ENCODE assay signal across 18 cellular contexts in the genomic region with DNA sequence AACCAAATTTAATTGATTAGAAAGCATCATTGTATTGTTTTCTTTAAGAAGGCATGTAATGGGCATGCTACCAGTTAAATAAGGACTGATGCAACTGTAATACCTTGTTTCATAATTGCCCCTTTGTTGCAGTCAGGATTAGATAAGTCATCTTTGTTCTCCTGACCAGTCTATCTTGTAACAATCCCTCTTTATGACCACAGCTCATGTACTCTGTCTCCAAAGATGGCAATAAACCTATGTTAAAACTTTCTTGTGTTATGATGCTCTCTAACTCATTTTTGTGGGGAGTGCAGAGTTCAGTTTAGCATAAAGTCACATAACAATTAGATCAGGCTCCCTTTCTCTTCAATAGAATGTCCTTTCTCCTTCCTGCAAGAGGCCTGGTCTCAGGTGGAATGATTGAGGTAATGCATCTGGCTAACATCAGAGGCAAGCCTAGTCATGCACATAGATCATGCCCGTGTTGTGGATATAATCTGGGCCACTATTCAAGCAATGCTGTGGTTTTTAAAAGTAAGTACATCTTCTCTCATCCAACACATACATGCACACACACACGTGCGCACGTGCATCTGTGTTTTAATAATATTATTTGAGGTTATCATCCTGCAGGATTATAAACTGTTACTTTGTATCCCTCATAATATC. TPM values are rescaled to one million over a fixed set of nuclear protein-coding genes. Genes with fewer than 3 reads are reported as not detected.
DNase-seq lines count a peak whose midpoint lies in the region; FAIRE-seq and TF ChIP-seq lines count a peak whose summit lies in the region.
"Had no signal": no experiment of that assay in that cellular context is flagged by ENCODE, and none has a peak within 500 bp of the region (broad histone marks: within the 10 kb centered on the region; RNA-seq: fewer than 3 reads in every experiment).

No MANE protein-coding gene starts in this region.

- H3K4me3 ChIP-seq in kidney (ENCODE audit: low read length in 2 of 2) = no peak overlapping the region
- no peak overlapping the region for H3K4me3 ChIP-seq in ascending aorta
- H3K4me3 ChIP-seq: A549, gastroesophageal sphincter, MG63, tibial artery had no signal

- DNase-seq in SIG-M5 treated with dmso at 0.1 percent for 504 hours (lab: John Stamatoyannopoulos, UW; ENCODE audit: unreplicated experiment) = peak; percentile 59
- no peak for DNase-seq in SIG-M5 (lab: John Stamatoyannopoulos, UW)
- peak; percentile 29 to 35 for DNase-seq in NCI-H526 (lab: John Stamatoyannopoulos, UW)
- DNase-seq in epithelial cell of prostate (ENCODE audit: low read depth, low spot score) = peak; percentile 66
- DNase-seq in renal cortical epithelial cell (ENCODE audit: low read depth) = peak; percentile 12
- no peak for DNase-seq in kidney
- no peak for DNase-seq in NCI-H82 treated with DMSO at 0.1 percent for 48 hours (lab: John Stamatoyannopoulos, UW; ENCODE audit: unreplicated experiment)
- no peak for DNase-seq in ascending aorta (ENCODE audit: low spot score in 2 of 2)
- DNase-seq: activated naive CD4-positive, alpha-beta T cell treated with anti-CD3 and anti-CD28 coated beads, Interleukin-2, amount 10 ng/mL, durations not matched to agents 7 days and 5 days; COR-L47; MG63; NCI-H2227 treated with DMSO at 0.1 percent for 48 hours; PC-3; T-cell; tibial artery had no signal

- no peak overlapping the region for H3K9ac ChIP-seq in kidney (ENCODE audit: low read length in 2 of 2)

- no peaks in the 10 kb centered on the region for H3K4me1 ChIP-seq in kidney (ENCODE audit: control insufficient read depth in 1 of 2, insufficient read depth in 1 of 2, low read depth in 1 of 2, low read length in 2 of 2)
- H3K4me1 ChIP-seq in ascending aorta = no peaks in the 10 kb centered on the region
- H3K4me1 ChIP-seq: A549, gastroesophageal sphincter, tibial artery had no signal

- FAIRE-seq in kidney (lab: Jason Lieb, UNC) = no peak
- FAIRE-seq: A549 had no signal

- H3K27ac ChIP-seq in epithelial cell of prostate (peak overlapping the region; percentile 85), kidney (ENCODE audit: low read depth in 2 of 2, low read length in 2 of 2) (no peak overlapping the region), ascending aorta (no peak overlapping the region)
- H3K27ac ChIP-seq: A549, gastroesophageal sphincter, tibial artery had no signal

- H3K9me3 ChIP-seq in kidney (ENCODE audit: control insufficient read depth in 1 of 2, low read length in 2 of 2) (no peaks in the 10 kb centered on the region), ascending aorta (no peaks in the 10 kb centered on the region)
- H3K9me3 ChIP-seq: A549, gastroesophageal sphincter, MG63, tibial artery had no signal

- H3K36me3 ChIP-seq in kidney (ENCODE audit: control insufficient read depth in 1 of 2, insufficient read depth in 2 of 2, low read length in 2 of 2) (no peaks in the 10 kb centered on the region), ascending aorta (no peaks in the 10 kb centered on the region)
- H3K36me3 ChIP-seq: gastroesophageal sphincter, MG63, tibial artery had no signal

- TF ChIP-seq CTCF in kidney (IDR thresholded peaks at IDR 0.05; ENCODE audit: borderline replicate concordance, extremely low read depth, insufficient read depth) (no peak), ascending aorta (IDR thresholded peaks at IDR 0.05) (no peak)

- H3K27me3 ChIP-seq in ascending aorta = no peaks in the 10 kb centered on the region
- H3K27me3 ChIP-seq: gastroesophageal sphincter, MG63, tibial artery had no signal

- intact Hi-C loops in kidney (cut with DNase I) = no loop called here
- intact Hi-C loops in ascending aorta (cut with DNase I) = no loop called here

RNA-seq across cellular contexts. Expression of a gene that starts 45.6 kb away (rescaled TPM):
- total RNA-seq in renal cortical epithelial cell (8.3 and 20.3 TPM in 2 replicates), kidney (11.0 TPM), ascending aorta (1.4 TPM)
- polyA plus RNA-seq in kidney (ENCODE audit: insufficient read depth, low read depth, low replicate concordance) = 0.09 TPM
- polyA plus RNA-seq: neural cell had no signal

Comparison
In these comparisons a context has a peak if more than half of its experiments do, and no peak if none do; other contexts are left out.
1. DNase-seq: peak in SIG-M5 treated with dmso at 0.1 percent for 504 hours (single experiment), NCI-H526 (2 of 2), epithelial cell of prostate (single experiment) and renal cortical epithelial cell (single experiment); none in SIG-M5 (single experiment), kidney (single experiment), NCI-H82 treated with DMSO at 0.1 percent for 48 hours (single experiment) and ascending aorta (0 of 2).